ENCODE assay signal across 13 cellular contexts in the genomic region with DNA sequence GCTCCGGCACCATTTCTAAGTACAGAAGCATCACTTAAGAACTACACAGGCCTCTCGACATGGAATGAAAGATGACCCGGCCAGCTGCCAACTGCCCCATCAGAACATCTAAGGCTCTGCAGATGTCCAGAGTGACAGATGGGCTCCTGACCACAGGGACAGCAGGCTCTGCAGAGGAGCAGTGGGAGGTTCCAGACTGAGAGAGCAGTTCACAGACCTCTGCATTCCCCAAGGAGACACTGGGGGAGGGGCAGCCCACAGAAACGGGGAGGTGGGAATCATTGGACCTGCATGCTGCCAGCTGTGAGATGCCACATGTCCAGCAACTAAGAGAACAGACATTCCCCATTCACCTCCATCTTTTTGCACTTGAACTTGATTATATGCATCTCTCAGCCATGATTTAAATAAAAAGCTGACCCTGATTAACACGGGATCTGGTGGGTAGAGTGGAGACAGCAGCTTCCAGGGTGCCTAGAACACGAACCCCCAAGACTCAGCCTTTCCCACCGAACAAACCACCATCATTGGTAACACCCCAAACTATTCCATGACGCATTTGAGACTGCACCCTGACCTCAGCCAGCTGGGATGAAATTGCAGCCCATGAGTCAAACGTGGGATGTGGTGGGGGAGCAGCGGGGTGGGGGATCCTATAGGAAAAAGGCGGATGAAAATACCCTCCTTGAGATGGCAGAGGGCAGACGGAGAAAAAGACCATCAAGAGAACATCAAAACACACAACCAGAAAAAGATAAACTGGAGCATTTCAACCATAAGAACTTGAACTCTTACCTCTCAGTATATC. TPM values are rescaled to one million over a fixed set of nuclear protein-coding genes. Genes with fewer than 3 reads are reported as not detected.
A peak's percentile ranks its signal among the peaks of the same experiment; 100 is the strongest.
DNase-seq lines count a peak whose midpoint lies in the region; ATAC-seq, FAIRE-seq and TF ChIP-seq lines count a peak whose summit lies in the region.
"Had no signal": no experiment of that assay in that cellular context is flagged by ENCODE, and none has a peak within 500 bp of the region (broad histone marks: within the 10 kb centered on the region; RNA-seq: fewer than 3 reads in every experiment).

No MANE protein-coding gene starts in this region.

- no peaks in the 10 kb centered on the region for H3K27me3 ChIP-seq in endodermal cell (ENCODE audit: control insufficient read depth, insufficient read depth, low read length, poor library complexity, severe bottlenecking)
- H3K27me3 ChIP-seq in naive thymus-derived CD4-positive, alpha-beta T cell (ENCODE audit: control insufficient read depth in 2 of 2, insufficient read depth in 2 of 2, low read length in 2 of 2), result no peaks in the 10 kb centered on the region

- no peak overlapping the region for H3K4me3 Mint-ChIP-seq in endodermal cell
- H3K4me3 Mint-ChIP-seq in naive thymus-derived CD4-positive, alpha-beta T cell, result no peak overlapping the region
- H3K4me3 Mint-ChIP-seq: stimulated activated naive CD8-positive, alpha-beta T cell treated with anti-CD3 and anti-CD28 coated beads, Interleukin-15, amount 100 ng/mL, for 72 hours had no signal

- 80 to 83% methylated on average over 5 to 12 of the region's 12 CpGs for WGBS in endodermal cell (ENCODE audit: insufficient coverage in 1 of 2, insufficient read length in 1 of 2), 2 experiments

- peak overlapping the region; percentile 50 for H3K27ac ChIP-seq in endodermal cell (ENCODE audit: low read depth, low read length)
- no peak overlapping the region for H3K27ac ChIP-seq in naive thymus-derived CD4-positive, alpha-beta T cell (ENCODE audit: low read depth, low read length)

- no peak overlapping the region for H3K9ac ChIP-seq in endodermal cell (ENCODE audit: extremely low read depth, low read length, poor library complexity, severe bottlenecking)

- no peak overlapping the region for H3K27ac Mint-ChIP-seq in endodermal cell
- no peak overlapping the region for H3K27ac Mint-ChIP-seq in naive thymus-derived CD4-positive, alpha-beta T cell
- H3K27ac Mint-ChIP-seq: stimulated activated naive CD8-positive, alpha-beta T cell treated with anti-CD3 and anti-CD28 coated beads, Interleukin-15, amount 100 ng/mL, for 72 hours had no signal

- no peak for FAIRE-seq in urothelium cell line (lab: Jason Lieb, UNC)
- FAIRE-seq: keratinocyte, small intestine had no signal

- H3K27me3 Mint-ChIP-seq in endodermal cell (ENCODE audit: insufficient read depth), result no peaks in the 10 kb centered on the region
- H3K27me3 Mint-ChIP-seq in naive thymus-derived CD4-positive, alpha-beta T cell, result peaks cover 0 to 6% (median 3%) of the 10 kb centered on the region in 5 donors
- H3K27me3 Mint-ChIP-seq: stimulated activated naive CD8-positive, alpha-beta T cell treated with anti-CD3 and anti-CD28 coated beads, Interleukin-15, amount 100 ng/mL, for 72 hours had no signal

- H3K4me3 ChIP-seq in AG10803 (ENCODE audit: low read length), result no peak overlapping the region
- H3K4me3 ChIP-seq in endodermal cell (ENCODE audit: low read length), result no peak overlapping the region
- no peak overlapping the region for H3K4me3 ChIP-seq in naive thymus-derived CD4-positive, alpha-beta T cell (ENCODE audit: low read length)

- peaks cover 18% of the 10 kb centered on the region for H3K9me3 Mint-ChIP-seq in endodermal cell
- peaks cover 0 to 27% (median 11%) of the 10 kb centered on the region in 11 donors for H3K9me3 Mint-ChIP-seq in naive thymus-derived CD4-positive, alpha-beta T cell

- ATAC-seq in naive thymus-derived CD4-positive, alpha-beta T cell, result no peak
- no peak for ATAC-seq in GM21619 (IDR thresholded peaks at IDR 0.05; ENCODE audit: unreplicated experiment)
- no peak for ATAC-seq in GM21526 (IDR thresholded peaks at IDR 0.05; ENCODE audit: low FRiP score, unreplicated experiment)
- ATAC-seq: stimulated activated naive CD8-positive, alpha-beta T cell treated with anti-CD3 and anti-CD28 coated beads, Interleukin-15, amount 100 ng/mL, for 72 hours had no signal

- peaks cover 22% of the 10 kb centered on the region for H3K9me3 ChIP-seq in endodermal cell (ENCODE audit: control insufficient read depth, low read length)
- H3K9me3 ChIP-seq in naive thymus-derived CD4-positive, alpha-beta T cell (ENCODE audit: control insufficient read depth in 2 of 3, low read length in 3 of 3), result peaks cover 0 to 10% (median 5%) of the 10 kb centered on the region in 3 experiments

- no peaks in the 10 kb centered on the region for H3K36me3 ChIP-seq in endodermal cell (ENCODE audit: control insufficient read depth, insufficient read depth, low read length)
- H3K36me3 ChIP-seq in naive thymus-derived CD4-positive, alpha-beta T cell (ENCODE audit: control insufficient read depth in 2 of 3, insufficient read depth in 3 of 3, low read length in 3 of 3), result no peaks in the 10 kb centered on the region

- POLR2A ChIA-PET in naive thymus-derived CD4-positive, alpha-beta T cell (lab: Charles Lee), result no interaction called here

- no peaks in the 10 kb centered on the region for H3K4me1 ChIP-seq in endodermal cell (ENCODE audit: control insufficient read depth, insufficient read depth, low read length)
- H3K4me1 ChIP-seq in naive thymus-derived CD4-positive, alpha-beta T cell (ENCODE audit: control insufficient read depth in 2 of 2, insufficient read depth in 2 of 2, low read length in 2 of 2), result no peaks in the 10 kb centered on the region

- DNase-seq in AG10803 (ENCODE audit: low read depth) (peak; percentile 78), M059J (ENCODE audit: low read depth) (peak; percentile 93), endodermal cell (peak; percentile 70), myocyte (ENCODE audit: low read depth) (peak; percentile 99), urothelium cell line (ENCODE audit: low spot score) (no peak)
- no peak for DNase-seq in naive thymus-derived CD4-positive, alpha-beta T cell
- DNase-seq: H7; NCI-H345; small intestine; stimulated activated naive CD8-positive, alpha-beta T cell treated with anti-CD3 and anti-CD28 coated beads, Interleukin-15, amount 100 ng/mL, for 72 hours had no signal

- TF ChIP-seq CTCF in AG10803 (conservative IDR thresholded peaks at IDR 0.05; ENCODE audit: low read length), result no peak
- no peak for TF ChIP-seq CTCF in endodermal cell (conservative IDR thresholded peaks at IDR 0.05)

- CTCF ChIA-PET in naive thymus-derived CD4-positive, alpha-beta T cell (lab: Charles Lee), result no interaction called here

- H3K4me1 Mint-ChIP-seq in endodermal cell, result peaks cover 22% of the 10 kb centered on the region
- H3K4me1 Mint-ChIP-seq in naive thymus-derived CD4-positive, alpha-beta T cell, result peaks cover 3 to 42% (median 31%) of the 10 kb centered on the region in 7 donors

- H3K36me3 Mint-ChIP-seq in endodermal cell (ENCODE audit: low read depth), result peaks cover 7% of the 10 kb centered on the region
- H3K36me3 Mint-ChIP-seq in naive thymus-derived CD4-positive, alpha-beta T cell, result peaks cover 6 to 22% (median 20%) of the 10 kb centered on the region in 5 donors

- intact Hi-C loops in naive thymus-derived CD4-positive, alpha-beta T cell (cut with micrococcal nuclease), result loop anchor here in 1 of 2 donors (5.0 kb wide), 1 partner anchor 45 kb away; the partner anchor contains the start of gene AFAP1

RNA-seq across cellular contexts. Expression of gene AFAP1, which starts 47.2 kb away (rescaled TPM):
- 38.8 and 53.8 TPM in 2 replicates for total RNA-seq in M059J (2014; rRNA removed; shearing (Covaris generic))
- 10 to 100 TPM; 18.2 to 22.5 TPM for total RNA-seq in endodermal cell
- 24.1 TPM for polyA plus RNA-seq in endodermal cell (2013, experiment 1 of 2)
- polyA plus RNA-seq in endodermal cell (2013, experiment 2 of 2), result 22.7 TPM
- total RNA-seq in myocyte, result 30.8 and 50.5 TPM in 2 replicates
- 43.2 TPM for polyA plus RNA-seq in myocyte (2012)
- total RNA-seq in naive thymus-derived CD4-positive, alpha-beta T cell, result 10 to 100 TPM in 3 of 5 experiments, 1 to 10 TPM in 2; 8.6 to 27.2 (median 13.3) TPM
- 1 to 10 TPM; 2.2 to 7.4 TPM for polyA plus RNA-seq in naive thymus-derived CD4-positive, alpha-beta T cell

Comparison
In these comparisons a context has a peak if more than half of its experiments do, and no peak if none do; other contexts are left out.
1. DNase-seq: peak in AG10803 (single experiment), M059J (single experiment), endodermal cell (single experiment) and myocyte (single experiment); none in urothelium cell line (single experiment) and naive thymus-derived CD4-positive, alpha-beta T cell (0 of 9).